ENCODE assay signal across 7 cellular contexts in genomic region chr17:59565959-59566324, GRCh38. TPM values are rescaled to one million over a fixed set of nuclear protein-coding genes. Genes with fewer than 3 reads are reported as not detected.
A peak's percentile ranks its signal among the peaks of the same experiment; 100 is the strongest.
DNase-seq lines count a peak whose midpoint lies in the region; ATAC-seq, FAIRE-seq and TF ChIP-seq lines count a peak whose summit lies in the region.

No MANE protein-coding gene starts in this region.

- intact Hi-C loops in activated CD4-positive, alpha-beta T cell treated with anti-CD3 and anti-CD28 coated beads, Interleukin-2, amount 10 ng/mL, durations not matched to agents 24 days and 14 days (cut with micrococcal nuclease): loop anchor here (1.0 to 5.0 kb wide), 3 partner anchors 53 to 234 kb away; partner anchors contain the start of genes CLTC and YPEL2

- peaks cover 21% of the 10 kb centered on the region for H3K4me1 Mint-ChIP-seq in activated CD4-positive, alpha-beta T cell treated with anti-CD3 and anti-CD28 coated beads, Interleukin-2, amount 10 ng/mL, durations not matched to agents 24 days and 14 days

- H3K27ac Mint-ChIP-seq in activated CD4-positive, alpha-beta T cell treated with anti-CD3 and anti-CD28 coated beads, Interleukin-2, amount 10 ng/mL, durations not matched to agents 24 days and 14 days: peak overlapping the region; percentile 100

- no peak for FAIRE-seq in GM12892 (lab: Jason Lieb, UNC)

- ATAC-seq in HG03039 (IDR thresholded peaks at IDR 0.05; ENCODE audit: unreplicated experiment) (peak; percentile 48), left lobe of liver (peak; percentile 81)

- peak overlapping the region; percentile 100 for H3K4me3 Mint-ChIP-seq in activated CD4-positive, alpha-beta T cell treated with anti-CD3 and anti-CD28 coated beads, Interleukin-2, amount 10 ng/mL, durations not matched to agents 24 days and 14 days

- no peak for TF ChIP-seq POLR2A in GM12892 (IDR thresholded peaks at IDR 0.05; ENCODE audit: low read depth, low read length)

- peaks cover 11% of the 10 kb centered on the region for H3K36me3 Mint-ChIP-seq in activated CD4-positive, alpha-beta T cell treated with anti-CD3 and anti-CD28 coated beads, Interleukin-2, amount 10 ng/mL, durations not matched to agents 24 days and 14 days (ENCODE audit: low read depth)

- peaks cover 6% of the 10 kb centered on the region for H3K9me3 Mint-ChIP-seq in activated CD4-positive, alpha-beta T cell treated with anti-CD3 and anti-CD28 coated beads, Interleukin-2, amount 10 ng/mL, durations not matched to agents 24 days and 14 days

- peak; percentile 46 for DNase-seq in GM12892 (ENCODE audit: insufficient read length)
- peak; percentile 46 for DNase-seq in NCI-H226
- peak; percentile 89 for DNase-seq in activated CD4-positive, alpha-beta T cell treated with anti-CD3 and anti-CD28 coated beads, Interleukin-2, amount 10 ng/mL, durations not matched to agents 24 days and 14 days
- DNase-seq in dedifferentiated amniotic fluid mesenchymal stem cell (ENCODE audit: extremely low spot score): peak; percentile 69
- peak; percentile 61 for DNase-seq in left lobe of liver (ENCODE audit: low spot score)
- DNase-seq in stimulated activated CD4-positive, alpha-beta T cell treated with anti-CD3 and anti-CD28 coated beads, Interleukin-2, amount 100 ng/mL, for 24 hours: peak; percentile 48 to 58

- peaks cover 2% of the 10 kb centered on the region for H3K27me3 Mint-ChIP-seq in activated CD4-positive, alpha-beta T cell treated with anti-CD3 and anti-CD28 coated beads, Interleukin-2, amount 10 ng/mL, durations not matched to agents 24 days and 14 days

RNA-seq across cellular contexts. Expression of gene DHX40, which starts 0.5 kb away (rescaled TPM):
- 12.8 TPM for polyA plus RNA-seq in GM12892 (2012; ENCODE audit: missing spikeins)
- total RNA-seq in activated CD4-positive, alpha-beta T cell treated with anti-CD3 and anti-CD28 coated beads, Interleukin-2, amount 10 ng/mL, durations not matched to agents 24 days and 14 days: 17.0 and 20.5 TPM in 2 replicates
- total RNA-seq in left lobe of liver: 8.5 TPM

RNA-seq across cellular contexts. Expression of gene CLTC, which starts 53.8 kb away (rescaled TPM):
- polyA plus RNA-seq in GM12892 (2012; ENCODE audit: missing spikeins): 78.8 TPM
- 187 and 190 TPM in 2 replicates for total RNA-seq in activated CD4-positive, alpha-beta T cell treated with anti-CD3 and anti-CD28 coated beads, Interleukin-2, amount 10 ng/mL, durations not matched to agents 24 days and 14 days
- total RNA-seq in left lobe of liver: 111 TPM

Comparison
In these comparisons a context has a peak if more than half of its experiments do, and no peak if none do; other contexts are left out.
1. Peak in every context shown above with its lines: DNase-seq and ATAC-seq.